In genomic region chr19:49716154-49716553, GRCh38 we compare ENCODE assay signal across 1 cellular context.
TF ChIP-seq lines count a peak whose summit lies in the region.

No MANE protein-coding gene starts in this region.

TF ChIP-seq in IMR-90, 13 proteins besides CTCF, POLR2A, EP300 and RAD21:
- TF ChIP-seq CEBPB (IDR thresholded peaks at IDR 0.05; ENCODE audit: low read depth, low read length): no peak
- TF ChIP-seq SMC3 (IDR thresholded peaks at IDR 0.05; ENCODE audit: low read depth, low read length): no peak
- TF ChIP-seq MXI1 (IDR thresholded peaks at IDR 0.05; ENCODE audit: borderline replicate concordance, low read depth, low read length): no peak
- TF ChIP-seq, protein P1, sequence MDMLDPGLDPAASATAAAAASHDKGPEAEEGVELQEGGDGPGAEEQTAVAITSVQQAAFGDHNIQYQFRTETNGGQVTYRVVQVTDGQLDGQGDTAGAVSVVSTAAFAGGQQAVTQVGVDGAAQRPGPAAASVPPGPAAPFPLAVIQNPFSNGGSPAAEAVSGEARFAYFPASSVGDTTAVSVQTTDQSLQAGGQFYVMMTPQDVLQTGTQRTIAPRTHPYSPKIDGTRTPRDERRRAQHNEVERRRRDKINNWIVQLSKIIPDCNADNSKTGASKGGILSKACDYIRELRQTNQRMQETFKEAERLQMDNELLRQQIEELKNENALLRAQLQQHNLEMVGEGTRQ (IDR thresholded peaks at IDR 0.05; ENCODE audit: low read depth, low read length): no peak
- no peak for TF ChIP-seq FOS (IDR thresholded peaks at IDR 0.05; ENCODE audit: low read depth, low read length)
